ENCODE assay signal across 1 cellular context in the genomic region with DNA sequence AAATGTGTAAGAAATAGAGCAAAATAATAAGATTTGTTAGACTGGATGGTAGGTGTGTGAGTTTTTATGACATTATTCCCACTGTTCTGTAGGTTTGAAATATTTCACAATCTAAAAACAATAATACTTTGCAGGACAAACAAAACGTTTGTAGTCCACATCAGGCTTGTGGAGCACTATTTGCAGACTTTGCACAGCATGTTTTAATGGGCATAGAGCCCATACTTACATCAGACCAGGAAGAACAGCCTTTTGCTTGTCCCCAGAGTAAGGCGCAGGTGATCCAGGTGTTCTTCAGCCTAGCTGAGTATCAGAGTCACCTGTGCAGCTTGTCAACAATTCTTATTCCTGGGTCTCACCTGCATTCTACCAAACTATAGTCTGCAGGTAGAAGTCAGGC.
TF ChIP-seq lines count a peak whose summit lies in the region.

No MANE protein-coding gene starts in this region.

TF ChIP-seq in liver, 16 proteins besides CTCF, POLR2A, EP300 and RAD21 (continued from another document):
- TF ChIP-seq, protein P1, sequence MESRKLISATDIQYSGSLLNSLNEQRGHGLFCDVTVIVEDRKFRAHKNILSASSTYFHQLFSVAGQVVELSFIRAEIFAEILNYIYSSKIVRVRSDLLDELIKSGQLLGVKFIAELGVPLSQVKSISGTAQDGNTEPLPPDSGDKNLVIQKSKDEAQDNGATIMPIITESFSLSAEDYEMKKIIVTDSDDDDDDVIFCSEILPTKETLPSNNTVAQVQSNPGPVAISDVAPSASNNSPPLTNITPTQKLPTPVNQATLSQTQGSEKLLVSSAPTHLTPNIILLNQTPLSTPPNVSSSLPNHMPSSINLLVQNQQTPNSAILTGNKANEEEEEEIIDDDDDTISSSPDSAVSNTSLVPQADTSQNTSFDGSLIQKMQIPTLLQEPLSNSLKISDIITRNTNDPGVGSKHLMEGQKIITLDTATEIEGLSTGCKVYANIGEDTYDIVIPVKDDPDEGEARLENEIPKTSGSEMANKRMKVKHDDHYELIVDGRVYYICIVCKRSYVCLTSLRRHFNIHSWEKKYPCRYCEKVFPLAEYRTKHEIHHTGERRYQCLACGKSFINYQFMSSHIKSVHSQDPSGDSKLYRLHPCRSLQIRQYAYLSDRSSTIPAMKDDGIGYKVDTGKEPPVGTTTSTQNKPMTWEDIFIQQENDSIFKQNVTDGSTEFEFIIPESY (IDR thresholded peaks at IDR 0.05) = peak; percentile 29
- TF ChIP-seq HNF4G (IDR thresholded peaks at IDR 0.05) = no peak
- peak; percentile 41 for TF ChIP-seq SP1 (IDR thresholded peaks at IDR 0.05)
- no peak for TF ChIP-seq NR2F2 (IDR thresholded peaks at IDR 0.05)
- TF ChIP-seq, protein P2, sequence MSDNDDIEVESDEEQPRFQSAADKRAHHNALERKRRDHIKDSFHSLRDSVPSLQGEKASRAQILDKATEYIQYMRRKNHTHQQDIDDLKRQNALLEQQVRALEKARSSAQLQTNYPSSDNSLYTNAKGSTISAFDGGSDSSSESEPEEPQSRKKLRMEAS (IDR thresholded peaks at IDR 0.05) = peak; percentile 42
- no peak for TF ChIP-seq FOXA1 (IDR thresholded peaks at IDR 0.05)
- TF ChIP-seq RXRA (IDR thresholded peaks at IDR 0.05) = peak in 1 of 2 donors; percentile 39
- no peak for TF ChIP-seq EGR1 (IDR thresholded peaks at IDR 0.05; ENCODE audit: low read depth in 2 of 2)
- TF ChIP-seq JUND (IDR thresholded peaks at IDR 0.05) = peak in 1 of 2 donors; percentile 17
